Comparison of ENCODE assay signal across 28 cellular contexts in genomic region chr1:56423716-56424115, GRCh38.
"Had no signal": no experiment of that assay in that cellular context is flagged by ENCODE, and none has a peak within 500 bp of the region (broad histone marks: within the 10 kb centered on the region; RNA-seq: fewer than 3 reads in every experiment).

No MANE protein-coding gene starts in this region.

- H3K9me3 ChIP-seq: left ventricle myocardium inferior, lower lobe of right lung, mucosa of descending colon, prostate gland, right atrium auricular region, sigmoid colon, testis, tibial artery had no signal

- H3K4me3 ChIP-seq: dorsolateral prefrontal cortex, left ventricle myocardium inferior, lower lobe of right lung, mucosa of descending colon, neural progenitor cell, prostate gland, right atrium auricular region, sigmoid colon, testis, tibial artery had no signal

- H3K4me3 Mint-ChIP-seq: immature natural killer cell; mesothelial cell of epicardium; natural killer cell treated with Interleukin-12 subunit alpha and Interleukin-12 subunit beta and Interleukin-15 and Interleukin-18, amount 100 ng/mL, for 72 hours; neural progenitor cell; stimulated activated memory B cell treated with anti-CD40 and anti-IgM and Interleukin-4, amounts not matched to agents 10 μg/mL and 1 μg/mL and 100 μg/mL, for 72 hours; type B pancreatic cell had no signal

- H3K27ac ChIP-seq: dorsolateral prefrontal cortex, lower lobe of right lung, neural progenitor cell, prostate gland, sigmoid colon, testis, tibial artery had no signal

- H3K36me3 ChIP-seq: left ventricle myocardium inferior, lower lobe of right lung, neural progenitor cell, prostate gland, right atrium auricular region, sigmoid colon, tibial artery had no signal

- H3K4me1 Mint-ChIP-seq: immature natural killer cell, mesothelial cell of epicardium had no signal

- H3K4me1 ChIP-seq: prostate gland, testis had no signal

- H3K36me3 Mint-ChIP-seq: immature natural killer cell; mesothelial cell of epicardium; naive B cell; natural killer cell treated with Interleukin-12 subunit alpha and Interleukin-12 subunit beta and Interleukin-15 and Interleukin-18, amount 100 ng/mL, for 72 hours; stimulated activated memory B cell treated with anti-CD40 and anti-IgM and Interleukin-4, amounts not matched to agents 10 μg/mL and 1 μg/mL and 100 μg/mL, for 72 hours; type B pancreatic cell had no signal

- H3K27me3 Mint-ChIP-seq: stimulated activated memory B cell treated with anti-CD40 and anti-IgM and Interleukin-4, amounts not matched to agents 10 μg/mL and 1 μg/mL and 100 μg/mL, for 72 hours; type B pancreatic cell had no signal

- H3K27me3 ChIP-seq: neural progenitor cell, right atrium auricular region, sigmoid colon, testis, tibial artery had no signal

- H3K9ac ChIP-seq: neural progenitor cell had no signal

- DNase-seq: dorsolateral prefrontal cortex; effector CD4-positive, alpha-beta T cell; hypothalamus; immature natural killer cell; islet precursor cell; kidney glomerular epithelial cell; left colon; left ventricle myocardium inferior; lower lobe of right lung; mucosa of descending colon; naive B cell; nucleus accumbens; sigmoid colon; stimulated activated CD4-positive, alpha-beta T cell treated with anti-CD3 and anti-CD28 coated beads, Interleukin-4, amount 100 ng/mL, for 4 hours; stimulated activated naive CD8-positive, alpha-beta T cell treated with anti-CD3 and anti-CD28 coated beads, Interleukin-15, Interleukin-2, amounts not matched to agents 100 U/mL and 50 U/mL, for 24 hours; substantia nigra; testis; tibial artery had no signal

- FAIRE-seq: colon, frontal cortex had no signal

- H3K9me3 Mint-ChIP-seq: memory B cell; mesothelial cell of epicardium; natural killer cell treated with Interleukin-12 subunit alpha and Interleukin-12 subunit beta and Interleukin-15 and Interleukin-18, amount 100 ng/mL, for 72 hours; neural progenitor cell; stimulated activated memory B cell treated with anti-CD40 and anti-IgM and Interleukin-4, amounts not matched to agents 10 μg/mL and 1 μg/mL and 100 μg/mL, for 72 hours; type B pancreatic cell had no signal

- H3K27ac Mint-ChIP-seq: immature natural killer cell; mesothelial cell of epicardium; natural killer cell treated with Interleukin-12 subunit alpha and Interleukin-12 subunit beta and Interleukin-15 and Interleukin-18, amount 100 ng/mL, for 72 hours; type B pancreatic cell had no signal
